ENCODE assay signal across 1 cellular context in genomic region chr17:48641541-48642058, GRCh38.
TF ChIP-seq lines count a peak whose summit lies in the region.

No MANE protein-coding gene starts in this region.

TF ChIP-seq in WTC11, 78 proteins besides CTCF, POLR2A, EP300 and RAD21:
- TF ChIP-seq PRDM15 (CRISPR knock-in tag; IDR thresholded peaks at IDR 0.05) (peak; percentile 75), NR2C2 (CRISPR knock-in tag; IDR thresholded peaks at IDR 0.05) (no peak)
